ENCODE assay signal across 13 cellular contexts in the genomic region with DNA sequence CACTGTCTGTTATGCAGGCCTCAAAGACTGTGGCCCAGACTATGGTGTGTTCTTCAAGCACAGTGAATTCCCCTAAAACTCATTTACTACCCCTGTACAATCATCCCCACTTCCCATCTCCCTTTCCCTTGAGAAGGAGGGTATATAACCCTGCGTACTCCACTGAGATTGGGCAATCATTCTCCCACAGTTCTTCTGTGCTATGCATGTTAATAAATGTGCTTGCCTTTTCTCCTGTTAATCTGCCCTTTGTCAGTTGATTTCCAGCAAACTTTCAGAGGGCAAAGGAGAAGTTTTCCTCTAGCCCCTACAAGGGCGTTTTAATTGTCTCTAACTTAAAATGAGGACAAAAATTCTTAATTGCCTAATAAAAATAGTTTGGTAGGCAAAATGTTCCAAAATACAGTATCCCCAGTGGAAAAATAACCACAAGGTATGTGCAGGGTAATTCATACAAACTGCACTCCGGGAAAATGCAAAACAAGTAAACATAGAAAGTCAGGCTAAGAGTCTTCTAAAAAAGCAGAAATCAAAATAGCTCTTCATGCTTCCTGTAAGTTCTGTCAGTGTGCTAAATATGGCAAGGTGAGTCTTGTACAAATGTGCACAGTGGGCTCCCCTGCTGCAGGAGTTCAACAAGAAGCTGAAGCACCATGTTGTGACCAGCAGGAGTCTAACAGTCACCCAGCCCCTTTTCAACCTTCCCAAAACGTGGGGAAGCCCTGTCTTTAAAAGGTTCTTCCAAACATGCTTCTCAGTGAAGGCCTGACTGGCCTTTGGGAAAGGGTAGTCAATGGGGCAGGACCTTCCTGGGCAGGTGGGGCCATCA. TPM values are rescaled to one million over a fixed set of nuclear protein-coding genes. Genes with fewer than 3 reads are reported as not detected.
DNase-seq lines count a peak whose midpoint lies in the region; ATAC-seq, FAIRE-seq and TF ChIP-seq lines count a peak whose summit lies in the region.
"Had no signal": no experiment of that assay in that cellular context is flagged by ENCODE, and none has a peak within 500 bp of the region (broad histone marks: within the 10 kb centered on the region; RNA-seq: fewer than 3 reads in every experiment).

No MANE protein-coding gene starts in this region.

- no peaks in the 10 kb centered on the region for H3K9me2 ChIP-seq in OCI-LY7 (ENCODE audit: insufficient read depth, low read length)

- intact Hi-C loops in OCI-LY7 (cut with micrococcal nuclease; ENCODE audit: unreplicated experiment) = loop anchor here (2.0 kb wide), 2 partner anchors 20 to 86 kb away; no protein-coding TSS in a partner anchor
- intact Hi-C loops in stomach (cut with DNase I; ENCODE audit: low total_unique reads) = no loop called here

- CTCF ChIA-PET in activated CD4-positive, alpha-beta T cell treated with anti-CD3 and anti-CD28 coated beads, Interleukin-2, amount 10 ng/mL, durations not matched to agents 7 days and 5 days (lab: Charles Lee) = interaction anchor here (0.9 kb wide), 1 partner anchor 15 kb away, joined by 3 read pairs; no protein-coding TSS in a partner anchor
- CTCF ChIA-PET in OCI-LY7 (lab: Charles Lee; ENCODE audit: unreplicated experiment) = no interaction called here

- POLR2A ChIA-PET in activated CD4-positive, alpha-beta T cell treated with anti-CD3 and anti-CD28 coated beads, Interleukin-2, amount 10 ng/mL, durations not matched to agents 7 days and 5 days (lab: Charles Lee) = no interaction called here
- POLR2A ChIA-PET in OCI-LY7 (lab: Charles Lee) = interaction anchor here (0.6 to 0.7 kb wide), 4 partner anchors 33 to 111 kb away, joined by 3 to 8 read pairs (median 6); no protein-coding TSS in a partner anchor

- H3K9me3 Mint-ChIP-seq in activated CD4-positive, alpha-beta T cell treated with anti-CD3 and anti-CD28 coated beads, Interleukin-2, amount 10 ng/mL, durations not matched to agents 7 days and 5 days = no peaks in the 10 kb centered on the region

- H4K20me1 ChIP-seq in OCI-LY7 (ENCODE audit: insufficient read depth, low read length) = no peaks in the 10 kb centered on the region

- no peaks in the 10 kb centered on the region for H3K36me3 ChIP-seq in OCI-LY7 (ENCODE audit: insufficient read depth, low read length)
- H3K36me3 ChIP-seq in stomach = no peaks in the 10 kb centered on the region
- H3K36me3 ChIP-seq: Peyer's patch had no signal

- H3K27me3 Mint-ChIP-seq in activated CD4-positive, alpha-beta T cell treated with anti-CD3 and anti-CD28 coated beads, Interleukin-2, amount 10 ng/mL, durations not matched to agents 7 days and 5 days = no peaks in the 10 kb centered on the region

- H3K27ac ChIP-seq in OCI-LY7 (ENCODE audit: low read depth, low read length, poor library complexity, severe bottlenecking) = no peak overlapping the region
- H3K27ac ChIP-seq in stomach = peak overlapping the region in 3 of 5 donors; percentile 24 to 88 (median 86)

- peak overlapping the region; percentile 20 for H3K4me3 ChIP-seq in OCI-LY7 (ENCODE audit: low read depth, low read length, poor library complexity, severe bottlenecking)
- H3K4me3 ChIP-seq in stomach = no peak overlapping the region
- H3K4me3 ChIP-seq: K562, Peyer's patch, skin epidermis had no signal

- no peaks in the 10 kb centered on the region for H3K79me2 ChIP-seq in OCI-LY7 (ENCODE audit: insufficient read depth, low read depth, low read length)

- peaks cover 56% of the 10 kb centered on the region for H3K4me1 ChIP-seq in OCI-LY7 (ENCODE audit: insufficient read depth, low read length, poor library complexity, severe bottlenecking)
- H3K4me1 ChIP-seq in stomach = peaks cover 13 to 45% (median 27%) of the 10 kb centered on the region in 4 donors

- H3K4me2 ChIP-seq in OCI-LY7 (ENCODE audit: low read length) = peak overlapping the region; percentile 68

- WGBS in stomach, 5 donors = 35 to 58% (median 46%) methylated on average over 4 of the region's 4 CpGs

- peaks cover 82% of the 10 kb centered on the region for H3K36me3 Mint-ChIP-seq in activated CD4-positive, alpha-beta T cell treated with anti-CD3 and anti-CD28 coated beads, Interleukin-2, amount 10 ng/mL, durations not matched to agents 7 days and 5 days (ENCODE audit: low read depth)

- peak overlapping the region; percentile 69 for H3K27ac Mint-ChIP-seq in activated CD4-positive, alpha-beta T cell treated with anti-CD3 and anti-CD28 coated beads, Interleukin-2, amount 10 ng/mL, durations not matched to agents 7 days and 5 days

- BruUV-seq in OCI-LY7 (replicated peaks; lab: Mats Ljungman, UMichigan) = no TSS peak

- peak; percentile 31 for DNase-seq in activated CD4-positive, alpha-beta T cell treated with anti-CD3 and anti-CD28 coated beads, Interleukin-2, amount 10 ng/mL, durations not matched to agents 7 days and 5 days
- DNase-seq in activated CD4-positive, alpha-beta T cell treated with anti-CD3 and anti-CD28 coated beads, Interleukin-2, amount 50 U/mL, for 48 hours = no peak
- DNase-seq in OCI-LY7 (ENCODE audit: low spot score) (peak; percentile 79), stomach (no peak), kidney glomerular epithelial cell (lab: John Stamatoyannopoulos, UW) (no peak)
- no peak for DNase-seq in activated CD8-positive, alpha-beta memory T cell treated with anti-CD3 and anti-CD28 coated beads for 24 hours
- DNase-seq: NCI-H2171 treated with DMSO at 0.1 percent for 48 hours, Peyer's patch had no signal

- H3K4me1 Mint-ChIP-seq in activated CD4-positive, alpha-beta T cell treated with anti-CD3 and anti-CD28 coated beads, Interleukin-2, amount 10 ng/mL, durations not matched to agents 7 days and 5 days = peaks cover 95% of the 10 kb centered on the region

- TF ChIP-seq POLR2A in stomach (IDR thresholded peaks at IDR 0.05) = no peak

- TF ChIP-seq EP300 in stomach (IDR thresholded peaks at IDR 0.05) = no peak

- TF ChIP-seq CTCF in OCI-LY7 (conservative IDR thresholded peaks at IDR 0.05; ENCODE audit: low read length) = peak; percentile 44
- TF ChIP-seq CTCF in stomach (IDR thresholded peaks at IDR 0.05) = no peak

- FAIRE-seq in endometrium (lab: Jason Lieb, UNC) = peak; percentile 93
- FAIRE-seq: K562, TTC549 had no signal

- no peak for ATAC-seq in GM21360 (IDR thresholded peaks at IDR 0.05; ENCODE audit: unreplicated experiment)
- ATAC-seq: K562 had no signal

- peak overlapping the region; percentile 28 for H3K4me3 Mint-ChIP-seq in activated CD4-positive, alpha-beta T cell treated with anti-CD3 and anti-CD28 coated beads, Interleukin-2, amount 10 ng/mL, durations not matched to agents 7 days and 5 days

- H3K27me3 ChIP-seq in stomach = no peaks in the 10 kb centered on the region
- H3K27me3 ChIP-seq: Peyer's patch had no signal

- peak overlapping the region; percentile 28; the same call in 1 of the 2 replicates for H2AFZ ChIP-seq in OCI-LY7 (ENCODE audit: low read length)

- no peaks in the 10 kb centered on the region for H3K9me3 ChIP-seq in OCI-LY7 (ENCODE audit: low read length)
- no peaks in the 10 kb centered on the region for H3K9me3 ChIP-seq in stomach
- H3K9me3 ChIP-seq: Peyer's patch had no signal

RNA-seq across cellular contexts. Expression of a gene that starts 10.2 kb away (rescaled TPM):
- 10 to 100 TPM; 57.9 to 62.4 TPM for total RNA-seq in activated CD4-positive, alpha-beta T cell treated with anti-CD3 and anti-CD28 coated beads, Interleukin-2, amount 10 ng/mL, durations not matched to agents 7 days and 5 days
- total RNA-seq in OCI-LY7 (2014; rRNA removed; shearing (Covaris generic)) = 0.08 TPM in 1 of 2 replicates, not detected in the other
- total RNA-seq in OCI-LY7 (2022) (0.06 TPM in 1 of 2 replicates, not detected in the other), stomach (10 to 100 TPM in 2 of 5 donors, 1 to 10 TPM in 3; 1.8 to 15.2 (median 5.8) TPM)
- polyA plus RNA-seq in stomach = 1 to 10 TPM; 1.5 to 2.3 (median 2.0) TPM
- polyA plus RNA-seq: K562 had no signal

Comparison
In these comparisons a context has a peak if more than half of its experiments do, and no peak if none do; other contexts are left out.
1. DNase-seq: peak in activated CD4-positive, alpha-beta T cell treated with anti-CD3 and anti-CD28 coated beads, Interleukin-2, amount 10 ng/mL, durations not matched to agents 7 days and 5 days (single experiment) and OCI-LY7 (single experiment); none in activated CD4-positive, alpha-beta T cell treated with anti-CD3 and anti-CD28 coated beads, Interleukin-2, amount 50 U/mL, for 48 hours (0 of 2), stomach (single experiment), kidney glomerular epithelial cell (single experiment) and activated CD8-positive, alpha-beta memory T cell treated with anti-CD3 and anti-CD28 coated beads for 24 hours (single experiment).